In the genomic region with DNA sequence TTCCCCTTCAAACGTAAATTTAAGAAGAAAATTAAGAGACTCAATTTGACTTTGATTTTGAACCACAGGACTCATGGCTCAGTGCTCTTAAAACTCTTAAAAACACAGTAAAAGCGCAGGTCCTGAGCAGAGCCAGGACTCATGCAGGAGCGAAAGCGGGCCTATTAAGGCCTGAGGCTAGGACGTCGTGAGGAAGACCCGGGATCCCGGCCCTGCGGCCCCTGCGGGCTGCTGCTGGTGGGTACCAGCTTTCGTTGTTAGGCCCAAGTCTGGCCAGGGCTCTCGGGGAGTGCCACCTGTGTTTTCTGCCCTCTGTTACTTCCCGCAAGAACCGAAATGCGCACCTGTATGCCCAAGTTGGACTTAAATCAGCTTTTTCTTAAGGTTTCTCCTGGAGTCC, we compare ENCODE assay signal across 1 cellular context.
TF ChIP-seq lines count a peak whose summit lies in the region.

No MANE protein-coding gene starts in this region.

TF ChIP-seq in GM23338, 12 proteins besides CTCF, POLR2A, EP300 and RAD21 (continued from another document):
- TF ChIP-seq EZH2 (IDR thresholded peaks at IDR 0.05; ENCODE audit: low read depth, unreplicated experiment) (peak; percentile 41), EZH2phosphoT487 (IDR thresholded peaks at IDR 0.05; ENCODE audit: unreplicated experiment) (peak; percentile 42)
